8 cellular contexts compared by ENCODE assay signal in the genomic region with DNA sequence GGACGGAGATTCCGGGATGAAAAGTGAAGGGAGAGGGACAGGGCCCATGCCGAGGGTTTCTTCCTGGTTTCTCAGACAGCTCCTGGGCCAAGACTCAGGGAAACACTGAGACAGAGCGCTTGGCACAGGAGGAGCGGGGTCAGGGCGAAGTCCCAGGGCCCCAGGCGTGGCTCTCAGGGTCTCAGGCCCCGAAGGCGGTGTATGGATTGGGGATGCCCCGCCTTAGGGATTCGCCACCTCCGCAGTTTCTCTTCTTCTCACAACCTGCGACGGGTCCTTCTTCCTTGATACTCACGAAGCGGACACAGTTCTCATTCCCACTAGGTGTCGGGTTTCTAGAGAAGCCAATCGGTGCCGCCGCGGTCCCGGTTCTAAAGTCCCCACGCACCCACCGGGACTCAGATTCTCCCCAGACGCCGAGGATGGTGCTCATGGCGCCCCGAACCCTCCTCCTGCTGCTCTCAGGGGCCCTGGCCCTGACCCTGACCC. TPM values are rescaled to one million over a fixed set of nuclear protein-coding genes. Genes with fewer than 3 reads are reported as not detected.
DNase-seq lines count a peak whose midpoint lies in the region; ATAC-seq, FAIRE-seq and TF ChIP-seq lines count a peak whose summit lies in the region.

No MANE protein-coding gene starts in this region.

- H3K9me3 ChIP-seq in endothelial cell of umbilical vein (replicated peaks; ENCODE audit: control insufficient read depth, insufficient read depth, low read length), result no peaks in the 10 kb centered on the region
- H3K9me3 ChIP-seq in muscle layer of colon (ENCODE audit: low read length), result no peaks in the 10 kb centered on the region

- H4K20me1 ChIP-seq in endothelial cell of umbilical vein (replicated peaks; ENCODE audit: control insufficient read depth, extremely low read depth, insufficient read depth, low read length), result no peaks in the 10 kb centered on the region

- H3K36me3 ChIP-seq in endothelial cell of umbilical vein (ENCODE audit: control insufficient read depth in 2 of 2, extremely low read depth in 1 of 2, insufficient read depth in 2 of 2, low read length in 2 of 2), result no peaks in the 10 kb centered on the region
- peaks cover 13% of the 10 kb centered on the region for H3K36me3 ChIP-seq in muscle layer of colon (ENCODE audit: insufficient read depth, low read length)
- no peaks in the 10 kb centered on the region for H3K36me3 ChIP-seq in urinary bladder (ENCODE audit: insufficient read depth)

- TF ChIP-seq POLR2A in endothelial cell of umbilical vein (IDR thresholded peaks at IDR 0.05; ENCODE audit: low read depth, low read length), result no peak

- TF ChIP-seq CTCF in endothelial cell of umbilical vein (IDR thresholded peaks at IDR 0.05; ENCODE audit: extremely low read depth in 1 of 2, insufficient read depth in 1 of 2, low read depth in 1 of 2, low read length in 2 of 2), result no peak

- BruUV-seq in endothelial cell of umbilical vein (replicated peaks; lab: Mats Ljungman, UMichigan), result no TSS peak

- peaks cover 5% of the 10 kb centered on the region for H3K4me1 ChIP-seq in endothelial cell of umbilical vein (ENCODE audit: control insufficient read depth, extremely low read depth, insufficient read depth, low read length)
- H3K4me1 ChIP-seq in muscle layer of colon (ENCODE audit: insufficient read depth, low read length), result peaks cover 14% of the 10 kb centered on the region
- no peaks in the 10 kb centered on the region for H3K4me1 ChIP-seq in urinary bladder (ENCODE audit: insufficient read depth)

- H2AFZ ChIP-seq in endothelial cell of umbilical vein (ENCODE audit: low read depth, low read length), result peak overlapping the region; percentile 91

- no peaks in the 10 kb centered on the region for H3K9me1 ChIP-seq in endothelial cell of umbilical vein (replicated peaks; ENCODE audit: control insufficient read depth, extremely low read depth, insufficient read depth, low read length)

- peak; percentile 27 for DNase-seq in AG08396 (ENCODE audit: low spot score)
- DNase-seq in activated CD4-positive, alpha-beta T cell treated with anti-CD3 and anti-CD28 coated beads, Interleukin-2, amount 50 U/mL, for 4 hours, result peak; percentile 26
- no peak for DNase-seq in endothelial cell of umbilical vein (ENCODE audit: low read depth, low spot score)
- no peak for DNase-seq in NOMO-1 treated with dmso at 0.1 percent for 144 hours (lab: John Stamatoyannopoulos, UW; ENCODE audit: unreplicated experiment)

- H3K4me3 ChIP-seq in endothelial cell of umbilical vein (replicated peaks in 1 of 3; ENCODE audit: insufficient read depth in 1 of 3, low read depth in 1 of 3, low read length in 3 of 3) (peak overlapping the region in 1 of 3 experiments; percentile 46), muscle layer of colon (ENCODE audit: low read depth in 1 of 2, low read length in 2 of 2) (peak overlapping the region; percentile 70 to 85), urinary bladder (ENCODE audit: low read depth, low read length) (peak overlapping the region; percentile 61)

- H3K9ac ChIP-seq in endothelial cell of umbilical vein (replicated peaks; ENCODE audit: extremely low read depth, insufficient read depth, low read length) (no peak overlapping the region), muscle layer of colon (ENCODE audit: low read length) (peak overlapping the region; percentile 75)

- dilution Hi-C loops in endothelial cell of umbilical vein (cut with MboI; ENCODE audit: extremely low pct_ligation_motif_present, low sequenced_read_pairs), result no loop called here

- CTCF ChIA-PET in endothelial cell of umbilical vein (lab: Charles Lee), result interaction anchor here (1.5 kb wide), 1 partner anchor 22 kb away, joined by 3 read pairs; no protein-coding TSS in a partner anchor

- ATAC-seq in GM19035 (IDR thresholded peaks at IDR 0.05; ENCODE audit: unreplicated experiment) (peak; percentile 34), HG03469 (IDR thresholded peaks at IDR 0.05; ENCODE audit: unreplicated experiment) (peak; percentile 36)

- intact Hi-C loops in endothelial cell of umbilical vein (cut with micrococcal nuclease), result loop anchor here (1.0 to 5.0 kb wide), 3 partner anchors 40 to 79 kb away; no protein-coding TSS in a partner anchor

- peak overlapping the region; percentile 76 for H3K4me2 ChIP-seq in endothelial cell of umbilical vein (ENCODE audit: insufficient read depth, low read length)

- 7% methylated on average over 28 of the region's 28 CpGs for WGBS in urinary bladder

- H3K27ac ChIP-seq in endothelial cell of umbilical vein (ENCODE audit: insufficient read depth, low read depth, low read length), result no peak overlapping the region
- peak overlapping the region; percentile 92 for H3K27ac ChIP-seq in muscle layer of colon (ENCODE audit: low read depth, low read length)
- H3K27ac ChIP-seq in urinary bladder (ENCODE audit: low read depth), result peak overlapping the region; percentile 92

- H3K27me3 ChIP-seq in endothelial cell of umbilical vein (ENCODE audit: control insufficient read depth in 2 of 2, insufficient read depth in 2 of 2, low read length in 2 of 2), result peaks cover 19 to 21% of the 10 kb centered on the region in 2 experiments
- H3K27me3 ChIP-seq in muscle layer of colon (ENCODE audit: control insufficient read depth in 1 of 2, insufficient read depth in 2 of 2, low read length in 2 of 2), result no peaks in the 10 kb centered on the region

- FAIRE-seq in endothelial cell of umbilical vein (lab: Jason Lieb, UNC), result no peak

- no peaks in the 10 kb centered on the region for H3K79me2 ChIP-seq in endothelial cell of umbilical vein (ENCODE audit: control insufficient read depth, insufficient read depth, low read length)

- POLR2A ChIA-PET in endothelial cell of umbilical vein (lab: Charles Lee), result no interaction called here

TF ChIP-seq in endothelial cell of umbilical vein, 7 proteins besides CTCF, POLR2A, EP300 and RAD21:
- no peak for TF ChIP-seq JUN (IDR thresholded peaks at IDR 0.05; ENCODE audit: borderline replicate concordance, insufficient read depth, insufficient read length, low read depth)
- no peak for TF ChIP-seq EZH2 (IDR thresholded peaks at IDR 0.05; ENCODE audit: borderline replicate concordance, low read depth, low read length, severe bottlenecking)
- TF ChIP-seq MYC (IDR thresholded peaks at IDR 0.05; ENCODE audit: low read depth, low read length), result no peak
- TF ChIP-seq FOS (IDR thresholded peaks at IDR 0.05; ENCODE audit: borderline replicate concordance, insufficient read depth, low read length), result no peak
- TF ChIP-seq, protein P1, sequence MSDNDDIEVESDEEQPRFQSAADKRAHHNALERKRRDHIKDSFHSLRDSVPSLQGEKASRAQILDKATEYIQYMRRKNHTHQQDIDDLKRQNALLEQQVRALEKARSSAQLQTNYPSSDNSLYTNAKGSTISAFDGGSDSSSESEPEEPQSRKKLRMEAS (IDR thresholded peaks at IDR 0.05; ENCODE audit: insufficient read depth, insufficient read length), result no peak
- TF ChIP-seq POLR2AphosphoS5 (IDR thresholded peaks at IDR 0.05; ENCODE audit: insufficient read depth, low read depth, low read length), result no peak
- TF ChIP-seq GATA2 (IDR thresholded peaks at IDR 0.05; ENCODE audit: insufficient read depth, insufficient read length, low read depth, low read length), result no peak
TF ChIP-seq in endothelial cell of umbilical vein: peak in this region for 0.

RNA-seq across cellular contexts. Expression of a gene that starts 55.0 kb away (rescaled TPM):
- total RNA-seq in endothelial cell of umbilical vein (153 and 294 TPM in 2 replicates), urinary bladder (85.1 TPM)
- polyA plus RNA-seq in endothelial cell of umbilical vein (822 and 905 TPM in 2 replicates), urinary bladder (962 TPM)
- polyA plus RNA-seq in endothelial cell of umbilical vein (2011; cell fraction: cytosol; rRNA removed), result 512 and 643 TPM in 2 replicates
- polyA plus RNA-seq in endothelial cell of umbilical vein (2011; cell fraction: nucleus; rRNA removed), result 369 and 390 TPM in 2 replicates
- polyA plus RNA-seq in endothelial cell of umbilical vein (2012), result 170 and 221 TPM in 2 replicates
- polyA minus RNA-seq in endothelial cell of umbilical vein, result 325 and 350 TPM in 2 replicates
- polyA minus RNA-seq in endothelial cell of umbilical vein (2011; cell fraction: cytosol; rRNA and poly(A)+ RNA removed), result 182 TPM
- polyA minus RNA-seq in endothelial cell of umbilical vein (2011; cell fraction: nucleus; rRNA and poly(A)+ RNA removed), result 53.4 and 89.2 TPM in 2 replicates

RNA-seq across cellular contexts. Expression of a gene that starts 59.7 kb away (rescaled TPM):
- 0.24 TPM in 1 of 2 replicates, not detected in the other for total RNA-seq in endothelial cell of umbilical vein
- not detected in 2 replicates for polyA plus RNA-seq in endothelial cell of umbilical vein
- not detected in 2 replicates for polyA plus RNA-seq in endothelial cell of umbilical vein (2011; cell fraction: cytosol; rRNA removed)
- polyA plus RNA-seq in endothelial cell of umbilical vein (2011; cell fraction: nucleus; rRNA removed), result not detected in 2 replicates
- polyA plus RNA-seq in endothelial cell of umbilical vein (2012), result not detected in 2 replicates
- not detected in 2 replicates for polyA minus RNA-seq in endothelial cell of umbilical vein
- not detected for polyA minus RNA-seq in endothelial cell of umbilical vein (2011; cell fraction: cytosol; rRNA and poly(A)+ RNA removed)
- not detected in 2 replicates for polyA minus RNA-seq in endothelial cell of umbilical vein (2011; cell fraction: nucleus; rRNA and poly(A)+ RNA removed)
- not detected for total RNA-seq in urinary bladder
- not detected for polyA plus RNA-seq in urinary bladder

Comparison
In these comparisons a context has a peak if more than half of its experiments do, and no peak if none do; other contexts are left out.
1. DNase-seq: peak in AG08396 (single experiment) and activated CD4-positive, alpha-beta T cell treated with anti-CD3 and anti-CD28 coated beads, Interleukin-2, amount 50 U/mL, for 4 hours (2 of 2); none in endothelial cell of umbilical vein (single experiment) and NOMO-1 treated with dmso at 0.1 percent for 144 hours (single experiment).